Comparison of ENCODE assay signal across 1 cellular context in the genomic region with DNA sequence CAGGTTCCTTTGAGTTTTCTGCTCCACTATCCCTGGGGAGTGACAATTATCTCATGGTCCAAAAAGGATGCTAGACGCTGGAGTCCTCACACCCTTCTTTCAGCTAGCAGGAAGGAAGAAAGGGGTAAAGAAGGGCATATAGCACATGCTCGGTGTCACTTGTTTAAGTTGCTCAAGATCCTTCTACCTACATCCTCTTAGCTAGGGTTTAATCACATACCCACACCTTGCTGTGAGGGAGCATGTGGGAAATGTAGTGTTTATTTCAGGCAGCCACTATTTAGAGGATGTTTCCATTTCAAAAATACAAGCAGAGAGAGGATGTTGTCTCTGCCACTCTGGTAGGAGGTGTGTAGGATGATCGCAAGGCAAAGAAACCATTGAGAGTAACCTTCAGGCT.
TF ChIP-seq lines count a peak whose summit lies in the region.

No MANE protein-coding gene starts in this region.

TF ChIP-seq in HEK293, 187 proteins besides CTCF, POLR2A, EP300 and RAD21 (continued from another document):
- TF ChIP-seq, protein P1, sequence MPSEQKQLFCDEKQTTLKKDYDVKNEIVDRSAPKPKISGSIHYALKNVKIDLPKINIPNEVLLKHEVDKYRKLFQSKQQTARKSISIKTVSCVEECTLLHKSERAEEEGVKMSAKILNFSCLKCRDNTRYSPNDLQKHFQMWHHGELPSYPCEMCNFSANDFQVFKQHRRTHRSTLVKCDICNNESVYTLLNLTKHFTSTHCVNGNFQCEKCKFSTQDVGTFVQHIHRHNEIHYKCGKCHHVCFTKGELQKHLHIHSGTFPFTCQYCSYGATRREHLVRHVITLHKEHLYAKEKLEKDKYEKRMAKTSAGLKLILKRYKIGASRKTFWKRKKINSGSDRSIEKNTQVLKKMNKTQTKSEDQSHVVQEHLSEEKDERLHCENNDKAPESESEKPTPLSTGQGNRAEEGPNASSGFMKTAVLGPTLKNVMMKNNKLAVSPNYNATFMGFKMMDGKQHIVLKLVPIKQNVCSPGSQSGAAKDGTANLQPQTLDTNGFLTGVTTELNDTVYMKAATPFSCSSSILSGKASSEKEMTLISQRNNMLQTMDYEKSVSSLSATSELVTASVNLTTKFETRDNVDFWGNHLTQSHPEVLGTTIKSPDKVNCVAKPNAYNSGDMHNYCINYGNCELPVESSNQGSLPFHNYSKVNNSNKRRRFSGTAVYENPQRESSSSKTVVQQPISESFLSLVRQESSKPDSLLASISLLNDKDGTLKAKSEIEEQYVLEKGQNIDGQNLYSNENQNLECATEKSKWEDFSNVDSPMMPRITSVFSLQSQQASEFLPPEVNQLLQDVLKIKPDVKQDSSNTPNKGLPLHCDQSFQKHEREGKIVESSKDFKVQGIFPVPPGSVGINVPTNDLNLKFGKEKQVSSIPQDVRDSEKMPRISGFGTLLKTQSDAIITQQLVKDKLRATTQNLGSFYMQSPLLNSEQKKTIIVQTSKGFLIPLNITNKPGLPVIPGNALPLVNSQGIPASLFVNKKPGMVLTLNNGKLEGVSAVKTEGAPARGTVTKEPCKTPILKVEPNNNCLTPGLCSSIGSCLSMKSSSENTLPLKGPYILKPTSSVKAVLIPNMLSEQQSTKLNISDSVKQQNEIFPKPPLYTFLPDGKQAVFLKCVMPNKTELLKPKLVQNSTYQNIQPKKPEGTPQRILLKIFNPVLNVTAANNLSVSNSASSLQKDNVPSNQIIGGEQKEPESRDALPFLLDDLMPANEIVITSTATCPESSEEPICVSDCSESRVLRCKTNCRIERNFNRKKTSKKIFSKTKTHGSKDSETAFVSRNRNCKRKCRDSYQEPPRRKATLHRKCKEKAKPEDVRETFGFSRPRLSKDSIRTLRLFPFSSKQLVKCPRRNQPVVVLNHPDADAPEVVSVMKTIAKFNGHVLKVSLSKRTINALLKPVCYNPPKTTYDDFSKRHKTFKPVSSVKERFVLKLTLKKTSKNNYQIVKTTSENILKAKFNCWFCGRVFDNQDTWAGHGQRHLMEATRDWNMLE (tag by site-specific recombination; conservative IDR thresholded peaks at IDR 0.05; ENCODE audit: low read depth): no peak
TF ChIP-seq in HEK293: peak in this region for 1.
